Comparison of ENCODE assay signal across 8 cellular contexts in the genomic region with DNA sequence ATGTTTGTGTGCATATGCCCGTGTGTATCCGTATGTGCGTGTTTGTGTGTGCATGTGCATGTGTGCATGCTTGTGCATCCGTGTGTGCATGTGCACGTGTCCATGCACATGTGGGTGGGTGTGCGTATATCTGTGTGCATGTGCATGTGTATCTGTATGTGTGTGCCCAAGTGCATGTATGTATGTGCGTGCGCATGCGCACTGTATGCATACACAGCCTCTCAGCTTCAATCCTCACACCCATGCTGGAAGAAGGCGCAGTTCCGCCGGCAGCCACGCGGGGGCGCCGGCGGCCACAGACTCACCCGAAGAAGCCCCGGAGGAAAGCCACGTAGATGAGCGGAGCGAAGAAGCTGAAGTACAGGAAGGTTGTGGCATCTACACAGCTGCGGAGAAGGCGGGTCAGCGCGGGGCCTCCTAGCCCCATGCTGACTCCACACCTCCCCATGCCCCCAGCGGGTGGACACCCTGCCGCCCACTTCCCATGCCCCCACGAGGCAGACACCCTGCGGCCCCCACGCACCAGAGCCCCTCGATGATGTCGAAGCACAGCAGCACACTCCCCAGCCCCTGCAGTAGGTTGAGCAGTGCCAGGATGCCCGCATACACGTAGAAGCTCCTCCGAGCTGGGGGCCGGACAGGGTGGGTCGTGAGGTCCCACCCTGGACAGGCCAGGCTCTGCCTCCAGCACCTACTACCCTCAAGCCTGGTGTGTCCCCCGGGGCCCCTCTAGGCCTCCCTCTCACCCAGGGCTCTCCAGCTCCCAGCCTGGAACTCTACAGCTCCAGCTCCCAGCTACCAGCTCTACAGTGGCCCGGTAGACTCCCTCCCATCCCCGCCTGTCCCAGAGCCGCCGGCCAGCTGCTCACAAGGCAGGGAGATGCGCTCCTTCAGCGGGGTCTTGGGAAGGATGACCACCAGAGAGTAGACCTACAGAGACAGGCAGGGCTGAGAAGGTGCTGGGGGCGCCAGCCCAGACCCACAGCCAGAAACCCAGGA. TPM values are rescaled to one million over a fixed set of nuclear protein-coding genes. Genes with fewer than 3 reads are reported as not detected.
A peak's percentile ranks its signal among the peaks of the same experiment; 100 is the strongest.
DNase-seq lines count a peak whose midpoint lies in the region; ATAC-seq and TF ChIP-seq lines count a peak whose summit lies in the region.

No MANE protein-coding gene starts in this region.

- H3K36me3 ChIP-seq in KMS-11 (ENCODE audit: insufficient read depth), result no peaks in the 10 kb centered on the region; the same call in 1 of the 2 replicates
- peaks cover 8% of the 10 kb centered on the region; the same call in 1 of the 2 replicates for H3K36me3 ChIP-seq in PC-3 (ENCODE audit: low read depth, low read length)
- peaks cover 0 to 61% (median 0%) of the 10 kb centered on the region in 3 experiments for H3K36me3 ChIP-seq in naive thymus-derived CD4-positive, alpha-beta T cell (ENCODE audit: control insufficient read depth in 2 of 3, insufficient read depth in 3 of 3, low read length in 3 of 3)

- peaks cover 5 to 14% (median 7%) of the 10 kb centered on the region in 5 donors for H3K36me3 Mint-ChIP-seq in naive thymus-derived CD4-positive, alpha-beta T cell

- peak; percentile 96 for TF ChIP-seq CTCF in KMS-11 (conservative IDR thresholded peaks at IDR 0.05; ENCODE audit: low read depth, low read length)
- peak; percentile 85 for TF ChIP-seq CTCF in PC-3 (conservative IDR thresholded peaks at IDR 0.05; ENCODE audit: low read depth, low read length)

- no peaks in the 10 kb centered on the region for H3K9me2 ChIP-seq in PC-3 (replicated peaks; ENCODE audit: low read length)

- H3K4me3 Mint-ChIP-seq in naive thymus-derived CD4-positive, alpha-beta T cell, result peak overlapping the region in 7 of 10 donors; percentile 18 to 57 (median 32)

- H3K27ac ChIP-seq in KMS-11 (no peak overlapping the region), PC-3 (ENCODE audit: low read length) (no peak overlapping the region), epithelial cell of prostate (no peak overlapping the region)
- H3K27ac ChIP-seq in naive thymus-derived CD4-positive, alpha-beta T cell (ENCODE audit: low read depth, low read length), result peak overlapping the region; percentile 39

- peaks cover 6% of the 10 kb centered on the region for H3K4me1 ChIP-seq in KMS-11 (ENCODE audit: low read depth, poor library complexity, severe bottlenecking)
- H3K4me1 ChIP-seq in PC-3 (ENCODE audit: insufficient read depth, low read length), result no peaks in the 10 kb centered on the region
- H3K4me1 ChIP-seq in naive thymus-derived CD4-positive, alpha-beta T cell (ENCODE audit: control insufficient read depth in 2 of 2, insufficient read depth in 2 of 2, low read length in 2 of 2), result peaks cover 0 to 7% of the 10 kb centered on the region in 2 donors

- H3K4me3 ChIP-seq in KMS-11 (IDR thresholded peaks at IDR 0.05; ENCODE audit: insufficient read depth, low read depth, low read length) (no peak overlapping the region), PC-3 (ENCODE audit: low read length) (no peak overlapping the region)
- no peak overlapping the region for H3K4me3 ChIP-seq in naive thymus-derived CD4-positive, alpha-beta T cell (ENCODE audit: low read length)

- peak; percentile 68 for ATAC-seq in GM21737 (IDR thresholded peaks at IDR 0.05; ENCODE audit: unreplicated experiment)
- ATAC-seq in PC-3, result peak; percentile 94
- peak; percentile 96 for ATAC-seq in naive thymus-derived CD4-positive, alpha-beta T cell

- no peaks in the 10 kb centered on the region for H3K9me3 Mint-ChIP-seq in naive thymus-derived CD4-positive, alpha-beta T cell

- no peak overlapping the region for H3K9ac ChIP-seq in KMS-11
- H3K9ac ChIP-seq in PC-3 (ENCODE audit: low read length), result no peak overlapping the region

- H3K4me2 ChIP-seq in KMS-11 (peak overlapping the region; percentile 29; the same call in 1 of the 2 replicates), PC-3 (ENCODE audit: low read length) (no peak overlapping the region)

- POLR2A ChIA-PET in PC-3 (lab: Charles Lee; ENCODE audit: unreplicated experiment), result no interaction called here
- POLR2A ChIA-PET in naive thymus-derived CD4-positive, alpha-beta T cell (lab: Charles Lee), result interaction anchor here (0.8 to 2.0 kb wide), 3 partner anchors 11 to 477 kb away, joined by 3 to 5 read pairs (median 3); a partner anchor contains a TSS

- H3K9me3 ChIP-seq in PC-3 (ENCODE audit: low read length), result no peaks in the 10 kb centered on the region
- no peaks in the 10 kb centered on the region for H3K9me3 ChIP-seq in naive thymus-derived CD4-positive, alpha-beta T cell (ENCODE audit: control insufficient read depth in 2 of 3, low read length in 3 of 3)

- H3K79me2 ChIP-seq in KMS-11 (ENCODE audit: insufficient read depth, low read depth), result no peaks in the 10 kb centered on the region; the same call in 1 of the 2 replicates
- H3K79me2 ChIP-seq in PC-3 (ENCODE audit: low read length), result no peaks in the 10 kb centered on the region

- BruUV-seq in PC-3 (replicated peaks; lab: Mats Ljungman, UMichigan), result no TSS peak

- H3K27me3 ChIP-seq in KMS-11 (ENCODE audit: insufficient read depth, low read depth) (no peaks in the 10 kb centered on the region), PC-3 (ENCODE audit: low read length) (no peaks in the 10 kb centered on the region)
- H3K27me3 ChIP-seq in naive thymus-derived CD4-positive, alpha-beta T cell (ENCODE audit: control insufficient read depth in 2 of 2, insufficient read depth in 2 of 2, low read length in 2 of 2), result no peaks in the 10 kb centered on the region

- no peaks in the 10 kb centered on the region for H3F3A ChIP-seq in PC-3 (ENCODE audit: low read length, unreplicated experiment)

- CTCF ChIA-PET in PC-3 (lab: Charles Lee), result interaction anchor here (0.5 to 1.1 kb wide), 15 partner anchors 10 to 931 kb away, joined by 3 to 13 read pairs (median 5); a partner anchor contains a TSS
- CTCF ChIA-PET in naive thymus-derived CD4-positive, alpha-beta T cell (lab: Charles Lee), result interaction anchor here (0.5 to 2.5 kb wide), 18 partner anchors 9 to 781 kb away, joined by 3 to 17 read pairs (median 4); a partner anchor contains a TSS

- H4K20me1 ChIP-seq in KMS-11 (ENCODE audit: insufficient read depth) (no peaks in the 10 kb centered on the region), PC-3 (ENCODE audit: low read length) (no peaks in the 10 kb centered on the region)

- H2AFZ ChIP-seq in KMS-11 (ENCODE audit: low read depth) (no peak overlapping the region), PC-3 (ENCODE audit: low read length) (no peak overlapping the region)

- H3K27me3 Mint-ChIP-seq in naive thymus-derived CD4-positive, alpha-beta T cell, result no peaks in the 10 kb centered on the region

- intact Hi-C loops in PC-3 (cut with micrococcal nuclease), result no loop called here
- intact Hi-C loops in naive thymus-derived CD4-positive, alpha-beta T cell (cut with micrococcal nuclease), result loop anchor here (1.0 to 5.0 kb wide), 12 partner anchors 15 to 1033 kb away; a partner anchor contains a TSS

- DNase-seq in DMS53 (lab: John Stamatoyannopoulos, UW) (peak; percentile 89), PC-3 (peak; percentile 89), activated T-cell treated with anti-CD3 and anti-CD28 coated beads for 4 hours (peak; percentile 73), epithelial cell of prostate (ENCODE audit: low read depth, low spot score) (peak; percentile 37)
- DNase-seq in naive thymus-derived CD4-positive, alpha-beta T cell, result peak; percentile 77 to 86 (median 83)
- DNase-seq in stimulated activated CD8-positive, alpha-beta memory T cell treated with anti-CD3 and anti-CD28 coated beads, Interleukin-7, amount 100 ng/mL, for 48 hours (ENCODE audit: extremely low read depth in 1 of 2, low read depth in 1 of 2), result peak; percentile 50 to 58

- peak overlapping the region in 8 of 9 donors; percentile 4 to 81 (median 50) for H3K27ac Mint-ChIP-seq in naive thymus-derived CD4-positive, alpha-beta T cell

- peaks cover 8 to 22% (median 13%) of the 10 kb centered on the region in 7 donors for H3K4me1 Mint-ChIP-seq in naive thymus-derived CD4-positive, alpha-beta T cell

RNA-seq across cellular contexts. Expression of a gene that starts 15.4 kb away (rescaled TPM):
- total RNA-seq in PC-3 (2014; rRNA removed), result 25.7 and 34.0 TPM in 2 replicates
- 10 to 100 TPM; 13.6 to 30.6 (median 24.5) TPM for total RNA-seq in naive thymus-derived CD4-positive, alpha-beta T cell
- polyA plus RNA-seq in naive thymus-derived CD4-positive, alpha-beta T cell, result 10 to 100 TPM; 15.5 to 33.8 TPM

RNA-seq across cellular contexts. Expression of a gene that starts 23.0 kb away (rescaled TPM):
- 131 and 252 TPM in 2 replicates for total RNA-seq in PC-3 (2014; rRNA removed)
- 100 to 1,000 TPM in 1 of 5 experiments, 10 to 100 TPM in 3, 1 to 10 TPM in 1; 8.8 to 126 (median 11.3) TPM for total RNA-seq in naive thymus-derived CD4-positive, alpha-beta T cell
- 10 to 100 TPM; 11.5 to 14.5 TPM for polyA plus RNA-seq in naive thymus-derived CD4-positive, alpha-beta T cell

RNA-seq across cellular contexts. Expression of a gene that starts 53.8 kb away (rescaled TPM):
- 32.4 and 45.8 TPM in 2 replicates for total RNA-seq in PC-3 (2014; rRNA removed)
- 1 to 10 TPM; 2.2 to 5.5 (median 3.6) TPM for total RNA-seq in naive thymus-derived CD4-positive, alpha-beta T cell
- polyA plus RNA-seq in naive thymus-derived CD4-positive, alpha-beta T cell, result 1 to 10 TPM; 3.0 to 6.5 TPM

Comparison
In these comparisons a context has a peak if more than half of its experiments do, and no peak if none do; other contexts are left out.
1. DNase-seq: peak in every context shown above with its lines; median percentile 89 in DMS53; 89 in PC-3; 83 in naive thymus-derived CD4-positive, alpha-beta T cell; 73 in activated T-cell treated with anti-CD3 and anti-CD28 coated beads for 4 hours; 54 in stimulated activated CD8-positive, alpha-beta memory T cell treated with anti-CD3 and anti-CD28 coated beads, Interleukin-7, amount 100 ng/mL, for 48 hours; 37 in epithelial cell of prostate.